20 cellular contexts compared by ENCODE assay signal in the genomic region with DNA sequence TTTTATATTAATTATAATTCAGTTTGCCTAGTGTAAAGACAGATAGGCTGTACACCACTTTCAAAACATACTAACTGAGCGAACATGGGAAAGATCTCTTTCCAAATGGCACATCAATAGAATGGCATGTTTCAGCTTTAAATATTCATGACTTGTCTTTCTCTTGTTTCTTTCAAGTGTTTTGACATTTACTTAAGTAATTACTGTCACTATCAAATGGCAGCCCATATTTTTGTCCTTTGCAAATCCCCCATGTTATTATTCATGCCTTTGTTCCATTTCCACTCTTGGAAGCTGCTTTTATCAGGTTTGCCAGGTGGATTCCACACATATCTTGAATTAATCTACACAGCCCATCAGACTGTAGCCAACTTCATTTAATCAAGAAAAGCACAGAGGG.
DNase-seq lines count a peak whose midpoint lies in the region; ATAC-seq, FAIRE-seq and TF ChIP-seq lines count a peak whose summit lies in the region.
"Had no signal": no experiment of that assay in that cellular context is flagged by ENCODE, and none has a peak within 500 bp of the region (broad histone marks: within the 10 kb centered on the region; RNA-seq: fewer than 3 reads in every experiment).

No MANE protein-coding gene starts in this region.

- H3K36me3 Mint-ChIP-seq in astrocyte (ENCODE audit: low read depth, unreplicated experiment) = no peaks in the 10 kb centered on the region
- H3K36me3 Mint-ChIP-seq: CD4-positive, alpha-beta memory T cell had no signal

- no peak overlapping the region for H3K23ac ChIP-seq in H1 (ENCODE audit: insufficient read length)

- H2BK5ac ChIP-seq in H1 (ENCODE audit: low read depth, low read length) = no peak overlapping the region

- no peak overlapping the region for H2AK5ac ChIP-seq in H1 (ENCODE audit: low read depth, low read length)

- H3K27me3 ChIP-seq in astrocyte (ENCODE audit: insufficient read depth, low read length) (no peaks in the 10 kb centered on the region), H1 (replicated peaks in 1 of 4; ENCODE audit: control insufficient read depth in 3 of 4, extremely low read depth in 1 of 4, insufficient read depth in 3 of 4, low read length in 3 of 4) (no peaks in the 10 kb centered on the region)

- no peak overlapping the region for H3K4me3 Mint-ChIP-seq in astrocyte (ENCODE audit: unreplicated experiment)
- H3K4me3 Mint-ChIP-seq: CD4-positive, alpha-beta memory T cell; H9 had no signal

- H3K14ac ChIP-seq in H1 (ENCODE audit: insufficient read length) = no peak overlapping the region

- H3K36me3 ChIP-seq in astrocyte (ENCODE audit: insufficient read depth, low read length) (no peaks in the 10 kb centered on the region), H1 (ENCODE audit: control insufficient read depth in 2 of 4, insufficient read depth in 4 of 4, low read length in 3 of 4) (no peaks in the 10 kb centered on the region)

- H4K5ac ChIP-seq in H1 (ENCODE audit: insufficient read length, low read depth, low read length) = no peak overlapping the region

- no peaks in the 10 kb centered on the region for H3K79me2 ChIP-seq in astrocyte (ENCODE audit: insufficient read depth, low read length)
- H3K79me2 ChIP-seq in H1 (ENCODE audit: control insufficient read depth in 1 of 2, insufficient read depth in 2 of 2, low read length in 2 of 2) = no peaks in the 10 kb centered on the region

- ATAC-seq in A549 = no peak
- no peak for ATAC-seq in GM21526 (IDR thresholded peaks at IDR 0.05; ENCODE audit: low FRiP score, unreplicated experiment)
- ATAC-seq in GM18861 (IDR thresholded peaks at IDR 0.05; ENCODE audit: unreplicated experiment) = no peak
- ATAC-seq: HCT116 had no signal

- no peak overlapping the region for H4K8ac ChIP-seq in H1 (ENCODE audit: extremely low read depth, insufficient read depth, low read length)

- no peak for TF ChIP-seq POLR2A in A549 (IDR thresholded peaks at IDR 0.05; ENCODE audit: low read length)
- TF ChIP-seq POLR2A in H1 (IDR thresholded peaks at IDR 0.05; ENCODE audit: control extremely low read depth in 1 of 2, low read depth in 2 of 2, low read length in 2 of 2) = no peak

- H3K9me3 ChIP-seq in A549 = no peaks in the 10 kb centered on the region
- no peaks in the 10 kb centered on the region for H3K9me3 ChIP-seq in astrocyte (ENCODE audit: insufficient read depth, low read depth, low read length)
- H3K9me3 ChIP-seq in H1 (ENCODE audit: insufficient read depth in 2 of 2, low read depth in 1 of 2, low read length in 1 of 2) = no peaks in the 10 kb centered on the region

- H3K4me3 ChIP-seq in A549 = no peak overlapping the region
- no peak overlapping the region for H3K4me3 ChIP-seq in astrocyte (ENCODE audit: insufficient read depth, low read depth, low read length)
- H3K4me3 ChIP-seq in H1 (ENCODE audit: extremely low read depth in 1 of 4, insufficient read depth in 2 of 4, low read depth in 3 of 4, low read length in 4 of 4) = no peak overlapping the region
- H3K4me3 ChIP-seq: GM23248 had no signal

- no peak overlapping the region for H3K18ac ChIP-seq in H1 (ENCODE audit: extremely low read depth, low read length)

- no peak overlapping the region for H3K27ac Mint-ChIP-seq in astrocyte (ENCODE audit: unreplicated experiment)
- H3K27ac Mint-ChIP-seq: CD4-positive, alpha-beta memory T cell; H9 had no signal

- H3K27ac ChIP-seq in A549 = no peak overlapping the region
- H3K27ac ChIP-seq in astrocyte (ENCODE audit: low read depth, low read length) = no peak overlapping the region
- no peak overlapping the region for H3K27ac ChIP-seq in H1 (ENCODE audit: low read depth, low read length)
- H3K27ac ChIP-seq: GM23248 had no signal

- no peaks in the 10 kb centered on the region for H3K79me1 ChIP-seq in H1 (ENCODE audit: low read depth, low read length)

- H3K23me2 ChIP-seq in H1 (ENCODE audit: low read depth, low read length) = no peaks in the 10 kb centered on the region

- H3K4me1 ChIP-seq in A549 (no peaks in the 10 kb centered on the region), astrocyte (ENCODE audit: insufficient read depth, low read length) (no peaks in the 10 kb centered on the region), H1 (replicated peaks in 1 of 4; ENCODE audit: control insufficient read depth in 3 of 4, insufficient read depth in 4 of 4, low read length in 3 of 4) (no peaks in the 10 kb centered on the region)

- H3K9ac ChIP-seq in astrocyte (ENCODE audit: low read length) = no peak overlapping the region
- H3K9ac ChIP-seq in H1 (replicated peaks in 1 of 4; ENCODE audit: extremely low read depth in 1 of 4, low read depth in 3 of 4, low read length in 3 of 4) = no peak overlapping the region
- H3K9ac ChIP-seq: GM23248 had no signal

- H2AFZ ChIP-seq in astrocyte (ENCODE audit: low read depth, low read length) (no peak overlapping the region), H1 (ENCODE audit: low read length) (no peak overlapping the region)
- H2AFZ ChIP-seq: GM23248 had no signal

- POLR2A ChIA-PET in A549 (lab: Yijun Ruan, JAX) (no interaction called here), H1 (lab: Charles Lee; ENCODE audit: partially characterized antibody) (no interaction called here)

- WGBS in A549 (ENCODE audit: missing lambda C conversion rate) = 6% methylated on average over 1 of the region's 1 CpG
- WGBS in H1 (ENCODE audit: extremely low coverage in 1 of 2, insufficient coverage in 1 of 2, insufficient read length in 1 of 2, insufficient replicate concordance in 2 of 2, low coverage in 1 of 2, low lambda C conversion rate in 2 of 2, missing lambda C conversion rate in 1 of 2), 2 experiments = 89% methylated on average over 1 of the region's 1 CpG; no CpG with 5 or more reads in 1 of the 2 experiments

- H3K4ac ChIP-seq in H1 (replicated peaks; ENCODE audit: insufficient read length, low read depth, low read length) = no peak overlapping the region

- H2BK120ac ChIP-seq in H1 (replicated peaks; ENCODE audit: low read depth, low read length) = no peak overlapping the region

- H2BK12ac ChIP-seq in H1 (ENCODE audit: low read depth, low read length) = no peak overlapping the region

- no peak overlapping the region for H2BK20ac ChIP-seq in H1 (ENCODE audit: low read length)

- peak; percentile 2 for DNase-seq in NCI-H345 (lab: John Stamatoyannopoulos, UW)
- DNase-seq in NCI-H345 treated with DMSO at 0.1 percent for 48 hours (lab: John Stamatoyannopoulos, UW; ENCODE audit: unreplicated experiment) = no peak
- no peak for DNase-seq in A549 (ENCODE audit: low read depth in 1 of 2, low spot score in 1 of 2)
- DNase-seq in astrocyte (ENCODE audit: low read depth) = no peak
- no peak for DNase-seq in H1 (ENCODE audit: low read depth in 1 of 2, low spot score in 2 of 2)
- DNase-seq: 8988T; C1 segment of cervical spinal cord; Calu3; CD4-positive, alpha-beta memory T cell; COR-L47; DMS53; DMS79 treated with DMSO at 0.1 percent for 48 hours; GF-D8; GM23248; H9 had no signal

- H3K9me3 Mint-ChIP-seq in astrocyte (ENCODE audit: unreplicated experiment) = no peaks in the 10 kb centered on the region

- H3K56ac ChIP-seq in H1 (replicated peaks; ENCODE audit: insufficient read length, low read depth, low read length) = no peak overlapping the region

- no peak for TF ChIP-seq RAD21 in A549 (conservative IDR thresholded peaks at IDR 0.05 in 1 of 2, IDR thresholded peaks at IDR 0.05 in 1 of 2)
- TF ChIP-seq RAD21 in H1 (IDR thresholded peaks at IDR 0.05 in 1 of 2, conservative IDR thresholded peaks at IDR 0.05 in 1 of 2; ENCODE audit: low read depth in 2 of 2, low read length in 2 of 2) = no peak

- TF ChIP-seq CTCF in A549 (IDR thresholded peaks at IDR 0.05) (no peak), astrocyte (IDR thresholded peaks at IDR 0.05; ENCODE audit: insufficient read depth, low read depth, low read length) (no peak), H1 (IDR thresholded peaks at IDR 0.05; ENCODE audit: control extremely low read depth in 1 of 3, insufficient read depth in 1 of 3, low read depth in 1 of 3, low read length in 3 of 3) (no peak)

- no peaks in the 10 kb centered on the region for H3K4me1 Mint-ChIP-seq in astrocyte (ENCODE audit: low read depth, unreplicated experiment)
- H3K4me1 Mint-ChIP-seq: CD4-positive, alpha-beta memory T cell; H9 had no signal

- no peak overlapping the region for H2BK15ac ChIP-seq in H1 (ENCODE audit: low read length)

- CTCF ChIA-PET in A549 (lab: Yijun Ruan, JAX) (no interaction called here), H1 (lab: Charles Lee; ENCODE audit: partially characterized antibody) (no interaction called here)

- H4K91ac ChIP-seq in H1 (replicated peaks; ENCODE audit: insufficient read length, low read length) = no peak overlapping the region

- no peaks in the 10 kb centered on the region for H4K20me1 ChIP-seq in astrocyte (ENCODE audit: insufficient read depth, low read length)
- no peaks in the 10 kb centered on the region for H4K20me1 ChIP-seq in H1 (replicated peaks in 1 of 2; ENCODE audit: control insufficient read depth in 1 of 2, insufficient read depth in 2 of 2, low read length in 2 of 2)

- FAIRE-seq in A549 (lab: Jason Lieb, UNC) (peak; percentile 13), astrocyte (lab: Jason Lieb, UNC) (peak; percentile 54), H1 (lab: Jason Lieb, UNC) (peak; percentile 66)
- FAIRE-seq: GM12891, GM18507 had no signal

- TF ChIP-seq EP300 in A549 (IDR thresholded peaks at IDR 0.05) = no peak
- no peak for TF ChIP-seq EP300 in H1 (IDR thresholded peaks at IDR 0.05; ENCODE audit: borderline replicate concordance in 1 of 2, low read depth in 2 of 2, low read length in 2 of 2)

- no peaks in the 10 kb centered on the region for H3K27me3 Mint-ChIP-seq in astrocyte (ENCODE audit: low read depth, unreplicated experiment)

- H3K4me2 ChIP-seq in A549 (no peak overlapping the region), astrocyte (ENCODE audit: low read length) (no peak overlapping the region), H1 (ENCODE audit: insufficient read depth in 1 of 2, low read depth in 2 of 2, low read length in 2 of 2) (no peak overlapping the region)

TF ChIP-seq in A549, 52 proteins besides CTCF, POLR2A, EP300 and RAD21 (continues in another document):
- TF ChIP-seq, protein P1, sequence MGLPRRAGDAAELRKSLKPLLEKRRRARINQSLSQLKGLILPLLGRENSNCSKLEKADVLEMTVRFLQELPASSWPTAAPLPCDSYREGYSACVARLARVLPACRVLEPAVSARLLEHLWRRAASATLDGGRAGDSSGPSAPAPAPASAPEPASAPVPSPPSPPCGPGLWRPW (IDR thresholded peaks at IDR 0.05) = no peak

TF ChIP-seq in H1, 55 proteins besides CTCF, POLR2A, EP300 and RAD21 (continues in another document):
- TF ChIP-seq HDAC2 (IDR thresholded peaks at IDR 0.05; ENCODE audit: borderline replicate concordance in 1 of 2, low read depth in 2 of 2, low read length in 2 of 2) (no peak), SUZ12 (IDR thresholded peaks at IDR 0.05; ENCODE audit: low read length) (no peak), TAF1 (IDR thresholded peaks at IDR 0.05; ENCODE audit: low read depth, low read length) (no peak)
- TF ChIP-seq, protein P2, sequence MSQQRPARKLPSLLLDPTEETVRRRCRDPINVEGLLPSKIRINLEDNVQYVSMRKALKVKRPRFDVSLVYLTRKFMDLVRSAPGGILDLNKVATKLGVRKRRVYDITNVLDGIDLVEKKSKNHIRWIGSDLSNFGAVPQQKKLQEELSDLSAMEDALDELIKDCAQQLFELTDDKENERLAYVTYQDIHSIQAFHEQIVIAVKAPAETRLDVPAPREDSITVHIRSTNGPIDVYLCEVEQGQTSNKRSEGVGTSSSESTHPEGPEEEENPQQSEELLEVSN (IDR thresholded peaks at IDR 0.05) = no peak
